In genomic region chr4:70788733-70789132, GRCh38 we compare ENCODE assay signal across 9 cellular contexts.
"Had no signal": no experiment of that assay in that cellular context is flagged by ENCODE, and none has a peak within 500 bp of the region (broad histone marks: within the 10 kb centered on the region; RNA-seq: fewer than 3 reads in every experiment).

No MANE protein-coding gene starts in this region.

- H3K9me3 Mint-ChIP-seq: GM23338 had no signal

- H3K4me2 ChIP-seq: GM23338 had no signal

- FAIRE-seq: H1, H54, HTR-8/SVneo, K562 had no signal

- H3K4me3 ChIP-seq: GM23338, HAP-1, K562 had no signal

- ATAC-seq: GM23338, HCT116, K562 had no signal

- H3K4me3 Mint-ChIP-seq: GM23338 had no signal

- DNase-seq: IMR-90, KG1 had no signal

- H3K27ac Mint-ChIP-seq: GM23338 had no signal

- H3K4me1 Mint-ChIP-seq: GM23338 had no signal

- H2AFZ ChIP-seq: GM23338 had no signal

- H3K9me3 ChIP-seq: HAP-1 had no signal
